ENCODE assay signal across 11 cellular contexts in genomic region chr6:97705568-97705967, GRCh38.
A peak's percentile ranks its signal among the peaks of the same experiment; 100 is the strongest.
DNase-seq lines count a peak whose midpoint lies in the region; ATAC-seq and TF ChIP-seq lines count a peak whose summit lies in the region.
"Had no signal": no experiment of that assay in that cellular context is flagged by ENCODE, and none has a peak within 500 bp of the region (broad histone marks: within the 10 kb centered on the region; RNA-seq: fewer than 3 reads in every experiment).

No MANE protein-coding gene starts in this region.

- DNase-seq in GM10248 (ENCODE audit: extremely low spot score) (no peak), astrocyte of the hippocampus (ENCODE audit: low read depth, low spot score) (peak; percentile 55), myocyte (ENCODE audit: low read depth) (peak; percentile 8), NCI-H2107 treated with DMSO at 0.1 percent for 48 hours (lab: John Stamatoyannopoulos, UW; ENCODE audit: unreplicated experiment) (no peak)
- DNase-seq in stimulated activated CD4-positive, alpha-beta T cell treated with anti-CD3 and anti-CD28 coated beads, Interleukin-12 subunit alpha, Interleukin-12 subunit beta, amount 100 ng/mL, for 4 hours, result no peak
- no peak for DNase-seq in activated CD8-positive, alpha-beta T cell treated with anti-CD3 and anti-CD28 coated beads, Interleukin-2, amount 10 ng/mL, durations not matched to agents 7 days and 5 days
- DNase-seq: activated T-cell treated with anti-CD3 and anti-CD28 coated beads, Interleukin-2, amount 50 U/mL, for 1 hour; pancreas had no signal

- POLR2A ChIA-PET in GM10248 (lab: Yijun Ruan, JAX), result no interaction called here
- POLR2A ChIA-PET in activated CD8-positive, alpha-beta T cell treated with anti-CD3 and anti-CD28 coated beads, Interleukin-2, amount 10 ng/mL, durations not matched to agents 7 days and 5 days (lab: Charles Lee), result no interaction called here

- no peaks in the 10 kb centered on the region for H3K4me1 Mint-ChIP-seq in activated CD8-positive, alpha-beta T cell treated with anti-CD3 and anti-CD28 coated beads, Interleukin-2, amount 10 ng/mL, durations not matched to agents 7 days and 5 days (ENCODE audit: low read depth)

- H3K27ac Mint-ChIP-seq in activated CD8-positive, alpha-beta T cell treated with anti-CD3 and anti-CD28 coated beads, Interleukin-2, amount 10 ng/mL, durations not matched to agents 7 days and 5 days, result no peak overlapping the region

- no peak overlapping the region for H3K9ac ChIP-seq in KMS-11

- no peaks in the 10 kb centered on the region for H3K9me3 Mint-ChIP-seq in activated CD8-positive, alpha-beta T cell treated with anti-CD3 and anti-CD28 coated beads, Interleukin-2, amount 10 ng/mL, durations not matched to agents 7 days and 5 days (ENCODE audit: insufficient read depth)

- no peak overlapping the region for H2AFZ ChIP-seq in KMS-11 (ENCODE audit: low read depth)

- no peak overlapping the region for H3K4me3 Mint-ChIP-seq in activated CD8-positive, alpha-beta T cell treated with anti-CD3 and anti-CD28 coated beads, Interleukin-2, amount 10 ng/mL, durations not matched to agents 7 days and 5 days

- no peak for ATAC-seq in GM21576 (IDR thresholded peaks at IDR 0.05; ENCODE audit: unreplicated experiment)
- no peak for ATAC-seq in activated CD8-positive, alpha-beta T cell treated with anti-CD3 and anti-CD28 coated beads, Interleukin-2, amount 10 ng/mL, durations not matched to agents 7 days and 5 days
- ATAC-seq: pancreas had no signal

- peaks cover 11% of the 10 kb centered on the region for H3K4me1 ChIP-seq in KMS-11 (ENCODE audit: low read depth, poor library complexity, severe bottlenecking)
- H3K4me1 ChIP-seq: pancreas had no signal

- TF ChIP-seq CTCF in GM10248 (IDR thresholded peaks at IDR 0.05; ENCODE audit: control extremely low read depth, extremely low read depth, low read depth, missing control alignments) (peak; percentile 20), KMS-11 (conservative IDR thresholded peaks at IDR 0.05; ENCODE audit: low read depth, low read length) (peak; percentile 45; the same call in 1 of the 2 replicates)

- H3K4me3 ChIP-seq in KMS-11 (IDR thresholded peaks at IDR 0.05; ENCODE audit: insufficient read depth, low read depth, low read length), result no peak overlapping the region
- H3K4me3 ChIP-seq: pancreas had no signal

- no peaks in the 10 kb centered on the region for H3K36me3 Mint-ChIP-seq in activated CD8-positive, alpha-beta T cell treated with anti-CD3 and anti-CD28 coated beads, Interleukin-2, amount 10 ng/mL, durations not matched to agents 7 days and 5 days (ENCODE audit: low read depth)

- no peaks in the 10 kb centered on the region for H3K36me3 ChIP-seq in KMS-11 (ENCODE audit: insufficient read depth)
- H3K36me3 ChIP-seq: pancreas had no signal

- H3K4me2 ChIP-seq in KMS-11, result no peak overlapping the region

- H3K27me3 Mint-ChIP-seq in activated CD8-positive, alpha-beta T cell treated with anti-CD3 and anti-CD28 coated beads, Interleukin-2, amount 10 ng/mL, durations not matched to agents 7 days and 5 days (ENCODE audit: low read depth), result no peaks in the 10 kb centered on the region

- no peaks in the 10 kb centered on the region for H3K79me2 ChIP-seq in KMS-11 (ENCODE audit: insufficient read depth, low read depth)

- no peaks in the 10 kb centered on the region for H3K27me3 ChIP-seq in KMS-11 (ENCODE audit: insufficient read depth, low read depth)
- H3K27me3 ChIP-seq: pancreas had no signal

- CTCF ChIA-PET in GM10248 (lab: Yijun Ruan, JAX), result interaction anchor here (1.0 to 2.3 kb wide), 2 partner anchors 10 to 36 kb away, joined by 3 to 6 read pairs; no protein-coding TSS in a partner anchor
- CTCF ChIA-PET in activated CD8-positive, alpha-beta T cell treated with anti-CD3 and anti-CD28 coated beads, Interleukin-2, amount 10 ng/mL, durations not matched to agents 7 days and 5 days (lab: Charles Lee), result no interaction called here

- no peak overlapping the region for H3K27ac ChIP-seq in KMS-11
- H3K27ac ChIP-seq: pancreas, RWPE1 had no signal

- H4K20me1 ChIP-seq in KMS-11 (ENCODE audit: insufficient read depth), result no peaks in the 10 kb centered on the region

Comparison
In these comparisons a context has a peak if more than half of its experiments do, and no peak if none do; other contexts are left out.
1. DNase-seq: peak in astrocyte of the hippocampus (single experiment) and myocyte (single experiment); none in GM10248 (single experiment), stimulated activated CD4-positive, alpha-beta T cell treated with anti-CD3 and anti-CD28 coated beads, Interleukin-12 subunit alpha, Interleukin-12 subunit beta, amount 100 ng/mL, for 4 hours (single experiment), NCI-H2107 treated with DMSO at 0.1 percent for 48 hours (single experiment) and activated CD8-positive, alpha-beta T cell treated with anti-CD3 and anti-CD28 coated beads, Interleukin-2, amount 10 ng/mL, durations not matched to agents 7 days and 5 days (single experiment).